ENCODE assay signal across 1 cellular context in genomic region chr12:1830981-1831930, GRCh38.
TF ChIP-seq lines count a peak whose summit lies in the region.

No MANE protein-coding gene starts in this region.

TF ChIP-seq in HepG2, 621 proteins besides CTCF, POLR2A, EP300 and RAD21 (continued from another document and continues in another):
- TF ChIP-seq SRF (IDR thresholded peaks at IDR 0.05; ENCODE audit: low read depth, low read length) (no peak), NFATC3 (CRISPR knock-in tag; IDR thresholded peaks at IDR 0.05) (no peak), IRX3 (CRISPR knock-in tag; IDR thresholded peaks at IDR 0.05; ENCODE audit: borderline replicate concordance, low read depth) (peak; percentile 56; the same call in 1 of the 2 replicates), MAFK (conservative IDR thresholded peaks at IDR 0.05 in 1 of 2, IDR thresholded peaks at IDR 0.05 in 1 of 2; ENCODE audit: low read length in 2 of 2) (no peak), HMGXB4 (CRISPR knock-in tag; IDR thresholded peaks at IDR 0.05; ENCODE audit: borderline replicate concordance in 1 of 2, low read depth in 1 of 2) (0 out of 4 replicates have a peak, but pooled peaks of 1 of the 2 experiments have one; percentile 36), GPN1 (CRISPR knock-in tag; IDR thresholded peaks at IDR 0.05; ENCODE audit: borderline replicate concordance) (peak; percentile 1; the same call in 1 of the 2 replicates), GABPA (IDR thresholded peaks at IDR 0.05; ENCODE audit: low read depth, low read length) (no peak), GABPA (CRISPR knock-in tag; IDR thresholded peaks at IDR 0.05; ENCODE audit: low read depth) (peak; percentile 21; the same call in 1 of the 2 replicates), HOMEZ (CRISPR knock-in tag; IDR thresholded peaks at IDR 0.05; ENCODE audit: low read depth) (peak; percentile 52; the same call in 1 of the 2 replicates), ZNF431 (CRISPR knock-in tag; IDR thresholded peaks at IDR 0.05; ENCODE audit: borderline replicate concordance, low read depth) (peak; percentile 46; the same call in 1 of the 2 replicates), HNF1B (CRISPR knock-in tag; IDR thresholded peaks at IDR 0.05) (peak; percentile 67; the same call in 1 of the 2 replicates), PLRG1 (conservative IDR thresholded peaks at IDR 0.05) (no peak), NFAT5 (CRISPR knock-in tag; IDR thresholded peaks at IDR 0.05) (peak; percentile 95), MED8 (CRISPR knock-in tag; IDR thresholded peaks at IDR 0.05; ENCODE audit: insufficient replicate concordance) (no peak), ZFP36L2 (CRISPR knock-in tag; IDR thresholded peaks at IDR 0.05) (peak; percentile 95), MLLT10 (CRISPR knock-in tag; IDR thresholded peaks at IDR 0.05) (no peak), ZNF136 (CRISPR knock-in tag; IDR thresholded peaks at IDR 0.05; ENCODE audit: low read depth) (no peak), JUNB (CRISPR knock-in tag; IDR thresholded peaks at IDR 0.05; ENCODE audit: borderline replicate concordance) (no peak), ZNF546 (CRISPR knock-in tag; conservative IDR thresholded peaks at IDR 0.05) (no peak), SNAPC2 (CRISPR knock-in tag; IDR thresholded peaks at IDR 0.05) (no peak), KIAA2018 (CRISPR knock-in tag; IDR thresholded peaks at IDR 0.05; ENCODE audit: borderline replicate concordance) (no peak), MAFF (IDR thresholded peaks at IDR 0.05; ENCODE audit: low read depth, low read length) (no peak), ETV5 (CRISPR knock-in tag; IDR thresholded peaks at IDR 0.05; ENCODE audit: borderline replicate concordance) (peak; percentile 61; the same call in 1 of the 2 replicates), LCORL (IDR thresholded peaks at IDR 0.05) (no peak), LCORL (CRISPR knock-in tag; IDR thresholded peaks at IDR 0.05) (no peak), ZNF138 (CRISPR knock-in tag; IDR thresholded peaks at IDR 0.05; ENCODE audit: low read depth) (peak; percentile 65; the same call in 1 of the 2 replicates), RNF219 (CRISPR knock-in tag; IDR thresholded peaks at IDR 0.05) (no peak)
